ENCODE assay signal across 1 cellular context in genomic region chr21:28738882-28739281, GRCh38.
TF ChIP-seq lines count a peak whose summit lies in the region.

No MANE protein-coding gene starts in this region.

TF ChIP-seq in IMR-90, 13 proteins besides CTCF, POLR2A, EP300 and RAD21 (continued from another document):
- TF ChIP-seq USF2 (IDR thresholded peaks at IDR 0.05; ENCODE audit: low read depth, low read length): no peak
